ENCODE assay signal across 7 cellular contexts in the genomic region with DNA sequence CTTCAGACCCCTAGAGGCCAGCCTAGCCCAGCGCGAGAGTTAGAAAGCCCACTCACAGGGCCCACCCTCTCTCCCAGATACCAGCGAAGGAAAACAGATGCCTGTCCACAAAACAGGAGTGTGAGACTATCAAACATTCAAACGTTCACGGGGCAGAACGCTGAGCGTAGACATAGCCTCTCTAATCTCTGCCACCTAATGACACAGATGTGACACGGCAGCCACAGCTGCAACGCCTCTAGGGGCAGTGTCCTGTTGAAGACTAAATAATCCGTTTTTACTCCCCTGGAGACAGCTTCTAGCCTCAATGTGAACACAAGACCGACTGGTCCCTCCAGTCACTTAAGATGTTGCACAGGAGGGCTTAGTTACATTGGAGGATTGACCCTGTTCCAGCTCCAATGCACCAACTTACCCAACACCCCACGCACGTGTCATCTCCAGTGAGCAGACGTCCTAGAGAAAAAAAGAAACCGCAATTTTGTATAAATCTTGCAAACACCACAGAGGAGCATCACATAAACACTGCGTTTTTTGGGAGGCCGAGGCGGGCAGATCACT. TPM values are rescaled to one million over a fixed set of nuclear protein-coding genes. Genes with fewer than 3 reads are reported as not detected.
DNase-seq lines count a peak whose midpoint lies in the region; ATAC-seq and TF ChIP-seq lines count a peak whose summit lies in the region.
"Had no signal": no experiment of that assay in that cellular context is flagged by ENCODE, and none has a peak within 500 bp of the region (broad histone marks: within the 10 kb centered on the region; RNA-seq: fewer than 3 reads in every experiment).

No MANE protein-coding gene starts in this region.

- intact Hi-C loops in sigmoid colon (cut with DNase I): loop anchor here (2.0 kb wide), 1 partner anchor 40 kb away; a partner anchor contains a TSS

- TF ChIP-seq POLR2A in sigmoid colon (IDR thresholded peaks at IDR 0.05): no peak

- DNase-seq in RKO (ENCODE audit: low spot score) (peak; percentile 90), sigmoid colon (no peak), NCI-H1105 treated with DMSO at 0.1 percent for 48 hours (lab: John Stamatoyannopoulos, UW) (no peak)

- H3F3A ChIP-seq in DOHH2 (ENCODE audit: control insufficient read depth, insufficient read depth): peaks cover 47% of the 10 kb centered on the region

- peak; percentile 82 for TF ChIP-seq CTCF in DOHH2 (IDR thresholded peaks at IDR 0.05; ENCODE audit: low read depth, low read length, poor library complexity, severe bottlenecking)
- TF ChIP-seq CTCF in sigmoid colon (IDR thresholded peaks at IDR 0.05): peak in 1 of 4 experiments; percentile 27

- H3K4me3 ChIP-seq in DOHH2 (ENCODE audit: low read length) (peak overlapping the region; percentile 97), ectodermal cell (ENCODE audit: insufficient read depth, low read depth, low read length) (peak overlapping the region; percentile 97), sigmoid colon (peak overlapping the region; percentile 57 to 88 (median 64))

- no peaks in the 10 kb centered on the region for H3K27me3 ChIP-seq in DOHH2 (ENCODE audit: control insufficient read depth, low read length)
- peaks cover 17% of the 10 kb centered on the region for H3K27me3 ChIP-seq in ectodermal cell (ENCODE audit: control insufficient read depth, insufficient read depth, low read length, poor library complexity, severe bottlenecking)
- no peaks in the 10 kb centered on the region for H3K27me3 ChIP-seq in sigmoid colon

- H3K27ac ChIP-seq in DOHH2 (ENCODE audit: low read depth, low read length): peak overlapping the region; percentile 79
- H3K27ac ChIP-seq in ectodermal cell (ENCODE audit: insufficient read depth, low read depth, low read length, poor library complexity, severe bottlenecking): no peak overlapping the region
- peak overlapping the region in 3 of 4 donors; percentile 72 to 87 (median 85) for H3K27ac ChIP-seq in sigmoid colon

- ATAC-seq in GM21381 (IDR thresholded peaks at IDR 0.05; ENCODE audit: unreplicated experiment): no peak

- H3K4me2 ChIP-seq in DOHH2 (ENCODE audit: low read length): peak overlapping the region; percentile 83

- 60 to 61% methylated on average over 18 of the region's 18 CpGs for WGBS in ectodermal cell, 2 experiments
- WGBS in sigmoid colon, 2 donors: 16% methylated on average over 18 of the region's 18 CpGs

- H3K79me2 ChIP-seq in DOHH2 (ENCODE audit: control insufficient read depth, low read length): peaks cover 62% of the 10 kb centered on the region

- H3K4me1 ChIP-seq in DOHH2 (ENCODE audit: control insufficient read depth, low read length): peaks cover 32% of the 10 kb centered on the region
- H3K4me1 ChIP-seq in ectodermal cell (ENCODE audit: control insufficient read depth, insufficient read depth, low read length): peaks cover 16% of the 10 kb centered on the region
- H3K4me1 ChIP-seq in sigmoid colon: peaks cover 0 to 59% (median 40%) of the 10 kb centered on the region in 4 donors

- peaks cover 64% of the 10 kb centered on the region for H3K36me3 ChIP-seq in DOHH2 (ENCODE audit: control insufficient read depth, low read length)
- peaks cover 30% of the 10 kb centered on the region for H3K36me3 ChIP-seq in ectodermal cell (ENCODE audit: control insufficient read depth, insufficient read depth, low read length)
- peaks cover 32 to 50% (median 34%) of the 10 kb centered on the region in 4 donors for H3K36me3 ChIP-seq in sigmoid colon

- no peak for TF ChIP-seq EP300 in sigmoid colon (IDR thresholded peaks at IDR 0.05)

- H3K9me3 ChIP-seq in DOHH2 (ENCODE audit: control insufficient read depth, insufficient read depth, low read length) (no peaks in the 10 kb centered on the region), ectodermal cell (ENCODE audit: control insufficient read depth, low read length) (no peaks in the 10 kb centered on the region), sigmoid colon (no peaks in the 10 kb centered on the region)

- peaks cover 24% of the 10 kb centered on the region for H4K20me1 ChIP-seq in DOHH2 (ENCODE audit: control insufficient read depth, insufficient read depth, low read depth, low read length)

- no peaks in the 10 kb centered on the region for H3K9me2 ChIP-seq in DOHH2 (replicated peaks; ENCODE audit: control insufficient read depth, low read length)

RNA-seq across cellular contexts. Expression of a gene that starts 14.3 kb away (rescaled TPM):
- polyA plus RNA-seq in ectodermal cell (2013, experiment 1 of 4): 46.1 TPM
- 45.1 TPM for polyA plus RNA-seq in ectodermal cell (2013, experiment 2 of 4)
- 50.2 TPM for polyA plus RNA-seq in ectodermal cell (2013, experiment 3 of 4)
- 54.6 TPM for polyA plus RNA-seq in ectodermal cell (2013, experiment 4 of 4)
- total RNA-seq in sigmoid colon: 10 to 100 TPM in 3 of 4 donors, 1 to 10 TPM in 1; 9.6 to 18.3 (median 14.3) TPM
- polyA plus RNA-seq in sigmoid colon: 1 to 10 TPM in 1 of 3 donors, under 1 TPM in 2; 0.23 to 6.5 (median 0.60) TPM
- total RNA-seq: activated CD8-positive, alpha-beta memory T cell treated with anti-CD3 and anti-CD28 coated beads for 36 hours had no signal

RNA-seq across cellular contexts. Expression of a gene that starts 16.0 kb away (rescaled TPM):
- not detected for polyA plus RNA-seq in ectodermal cell (2013, experiment 1 of 4)
- not detected for polyA plus RNA-seq in ectodermal cell (2013, experiment 2 of 4)
- polyA plus RNA-seq in ectodermal cell (2013, experiment 3 of 4): not detected
- polyA plus RNA-seq in ectodermal cell (2013, experiment 4 of 4): not detected
- 1 to 10 TPM; 1.5 to 6.4 (median 2.1) TPM for total RNA-seq in sigmoid colon
- polyA plus RNA-seq in sigmoid colon: 1 to 10 TPM; 1.2 to 9.2 (median 1.8) TPM

RNA-seq across cellular contexts. Expression of a gene that starts 21.6 kb away (rescaled TPM):
- not detected for polyA plus RNA-seq in ectodermal cell (2013, experiment 1 of 4)
- not detected for polyA plus RNA-seq in ectodermal cell (2013, experiment 2 of 4)
- polyA plus RNA-seq in ectodermal cell (2013, experiment 3 of 4): not detected
- not detected for polyA plus RNA-seq in ectodermal cell (2013, experiment 4 of 4)
- total RNA-seq in sigmoid colon: 10 to 100 TPM in 1 of 4 donors, 1 to 10 TPM in 3; 1.2 to 19.1 (median 8.1) TPM
- polyA plus RNA-seq in sigmoid colon: 1 to 10 TPM; 2.3 to 5.9 (median 4.2) TPM
- total RNA-seq: activated CD8-positive, alpha-beta memory T cell treated with anti-CD3 and anti-CD28 coated beads for 36 hours had no signal

RNA-seq across cellular contexts. Expression of a gene that starts 31.3 kb away (rescaled TPM):
- not detected for polyA plus RNA-seq in ectodermal cell (2013, experiment 1 of 4)
- not detected for polyA plus RNA-seq in ectodermal cell (2013, experiment 2 of 4)
- polyA plus RNA-seq in ectodermal cell (2013, experiment 3 of 4): not detected
- not detected for polyA plus RNA-seq in ectodermal cell (2013, experiment 4 of 4)
- total RNA-seq in sigmoid colon: not detected
- polyA plus RNA-seq in sigmoid colon: under 1 TPM in 1 of 3 donors, not detected in 2; 0.04 TPM
- total RNA-seq: activated CD8-positive, alpha-beta memory T cell treated with anti-CD3 and anti-CD28 coated beads for 36 hours had no signal

RNA-seq across cellular contexts. Expression of a gene that starts 37.6 kb away (rescaled TPM):
- polyA plus RNA-seq in ectodermal cell (2013, experiment 1 of 4): not detected
- 0.09 TPM for polyA plus RNA-seq in ectodermal cell (2013, experiment 2 of 4)
- not detected for polyA plus RNA-seq in ectodermal cell (2013, experiment 3 of 4)
- polyA plus RNA-seq in ectodermal cell (2013, experiment 4 of 4): 0.24 TPM
- total RNA-seq in sigmoid colon: not detected
- 1 to 10 TPM in 2 of 3 donors, under 1 TPM in 1; 0.70 to 9.0 (median 6.6) TPM for polyA plus RNA-seq in sigmoid colon
- total RNA-seq: activated CD8-positive, alpha-beta memory T cell treated with anti-CD3 and anti-CD28 coated beads for 36 hours had no signal
